16 cellular contexts compared by ENCODE assay signal in the genomic region with DNA sequence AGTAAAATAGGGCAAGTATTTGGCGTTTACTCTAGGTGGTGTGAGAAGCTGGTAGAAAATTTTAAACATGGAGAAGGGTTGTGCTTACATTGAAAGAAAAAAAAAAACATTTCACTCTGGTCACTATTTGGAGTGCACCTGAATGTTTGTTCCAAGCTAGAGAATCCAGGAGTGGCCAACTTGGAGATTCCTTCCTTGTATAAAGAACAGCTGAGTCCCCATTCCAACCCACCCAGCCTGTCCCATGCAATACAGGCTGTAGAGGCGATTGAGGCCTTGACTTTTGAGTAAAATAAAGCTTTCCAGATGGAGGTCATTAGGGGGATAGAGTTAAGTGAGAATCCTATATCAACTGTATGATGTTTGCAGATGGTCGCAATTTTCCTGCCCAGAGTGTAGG.
DNase-seq lines count a peak whose midpoint lies in the region; ATAC-seq and TF ChIP-seq lines count a peak whose summit lies in the region.
"Had no signal": no experiment of that assay in that cellular context is flagged by ENCODE, and none has a peak within 500 bp of the region (broad histone marks: within the 10 kb centered on the region; RNA-seq: fewer than 3 reads in every experiment).

No MANE protein-coding gene starts in this region.

- H3K27me3 ChIP-seq in left lung (no peaks in the 10 kb centered on the region), upper lobe of right lung (no peaks in the 10 kb centered on the region), spleen (replicated peaks in 1 of 7) (no peaks in the 10 kb centered on the region)
- H3K27me3 ChIP-seq: BLaER1 treated with 17β-estradiol and CSF1 and Interleukin-3, amounts not matched to agents 10 nM and 100 nM had no signal

- intact Hi-C loops in left lung (cut with DNase I) = no loop called here
- intact Hi-C loops in upper lobe of right lung (cut with DNase I) = no loop called here
- intact Hi-C loops in spleen (cut with DNase I; ENCODE audit: low total_unique reads) = no loop called here

- H3K4me3 ChIP-seq in left lung = no peak overlapping the region
- H3K4me3 ChIP-seq in upper lobe of right lung = no peak overlapping the region
- no peak overlapping the region for H3K4me3 ChIP-seq in spleen
- H3K4me3 ChIP-seq: A549; BLaER1 treated with 17β-estradiol and CSF1 and Interleukin-3, amounts not matched to agents 10 nM and 100 nM had no signal

- DNase-seq in NCI-H524 (lab: John Stamatoyannopoulos, UW) = peak; percentile 63 to 87
- no peak for DNase-seq in left lung
- DNase-seq in upper lobe of right lung = no peak
- no peak for DNase-seq in spleen
- no peak for DNase-seq in activated CD8-positive, alpha-beta memory T cell treated with anti-CD3 and anti-CD28 coated beads for 24 hours
- DNase-seq: AML-193; Caco-2; Calu3; CD4-positive, alpha-beta T cell; CD8-positive, alpha-beta T cell; DMS79 treated with DMSO at 0.1 percent for 48 hours; GF-D8 had no signal

- WGBS in spleen, 5 donors = 70 to 89% (median 79%) methylated on average over 3 of the region's 3 CpGs

- H3K4me1 ChIP-seq in left lung (no peaks in the 10 kb centered on the region), upper lobe of right lung (no peaks in the 10 kb centered on the region), spleen (no peaks in the 10 kb centered on the region)
- H3K4me1 ChIP-seq: A549; BLaER1 treated with 17β-estradiol and CSF1 and Interleukin-3, amounts not matched to agents 10 nM and 100 nM; Caco-2 had no signal

- TF ChIP-seq POLR2A in spleen (IDR thresholded peaks at IDR 0.05) = no peak

- ATAC-seq in left lung (peak; percentile 60), upper lobe of right lung (peak; percentile 49)
- ATAC-seq: A549; CD8-positive, alpha-beta T cell had no signal

- H3K27ac ChIP-seq in left lung (no peak overlapping the region), upper lobe of right lung (no peak overlapping the region), spleen (no peak overlapping the region)
- H3K27ac ChIP-seq: 22Rv1; A549; BLaER1 treated with 17β-estradiol and CSF1 and Interleukin-3, amounts not matched to agents 10 nM and 100 nM; C4-2B had no signal

- H3K9me3 ChIP-seq in left lung = peaks cover 0 to under 1% of the 10 kb centered on the region in 2 donors
- no peaks in the 10 kb centered on the region for H3K9me3 ChIP-seq in upper lobe of right lung
- peaks cover 0 to 15% (median 5%) of the 10 kb centered on the region in 8 donors for H3K9me3 ChIP-seq in spleen
- H3K9me3 ChIP-seq: A549, Caco-2 had no signal

- TF ChIP-seq CTCF in left lung (IDR thresholded peaks at IDR 0.05) = no peak
- no peak for TF ChIP-seq CTCF in upper lobe of right lung (IDR thresholded peaks at IDR 0.05)
- TF ChIP-seq CTCF in spleen (IDR thresholded peaks at IDR 0.05 in 8 of 11, conservative IDR thresholded peaks at IDR 0.05 in 3 of 11) = no peak

- no peaks in the 10 kb centered on the region for H3K36me3 ChIP-seq in left lung
- H3K36me3 ChIP-seq in upper lobe of right lung = no peaks in the 10 kb centered on the region
- no peaks in the 10 kb centered on the region for H3K36me3 ChIP-seq in spleen
- H3K36me3 ChIP-seq: BLaER1 treated with 17β-estradiol and CSF1 and Interleukin-3, amounts not matched to agents 10 nM and 100 nM had no signal

Comparison
In these comparisons a context has a peak if more than half of its experiments do, and no peak if none do; other contexts are left out.
1. DNase-seq: peak in NCI-H524 (2 of 2); none in left lung (0 of 2), upper lobe of right lung (single experiment), spleen (single experiment) and activated CD8-positive, alpha-beta memory T cell treated with anti-CD3 and anti-CD28 coated beads for 24 hours (single experiment).